25 cellular contexts compared by ENCODE assay signal in genomic region chr3:141915016-141915415, GRCh38. TPM values are rescaled to one million over a fixed set of nuclear protein-coding genes. Genes with fewer than 3 reads are reported as not detected.
DNase-seq lines count a peak whose midpoint lies in the region; ATAC-seq, FAIRE-seq and TF ChIP-seq lines count a peak whose summit lies in the region.
"Had no signal": no experiment of that assay in that cellular context is flagged by ENCODE, and none has a peak within 500 bp of the region (broad histone marks: within the 10 kb centered on the region; RNA-seq: fewer than 3 reads in every experiment).

No MANE protein-coding gene starts in this region.

- no peak for TF ChIP-seq POLR2A in gastroesophageal sphincter (IDR thresholded peaks at IDR 0.05)

- DNase-seq in AG08395 (ENCODE audit: low spot score) (peak; percentile 3), astrocyte (ENCODE audit: low read depth) (peak; percentile 42), foreskin melanocyte (peak; percentile 92), HFFc6 (no peak)
- no peak for DNase-seq in activated CD4-positive, alpha-beta T cell treated with anti-CD3 and anti-CD28 coated beads, Interleukin-2, amount 10 ng/mL, durations not matched to agents 24 days and 14 days
- no peak for DNase-seq in CD8-positive, alpha-beta T cell
- DNase-seq: 8988T; BE2C; CD4-positive, CD25-positive, alpha-beta regulatory T cell; EL; Kasumi-1; MG63; NCI-H1092; NCI-H1436 treated with DMSO at 0.1 percent for 48 hours; NCI-H2029; NCI-H2171 treated with DMSO at 0.1 percent for 48 hours; NCI-H446 treated with DMSO at 0.1 percent for 48 hours; NCI-H69; Peyer's patch had no signal

- POLR2A ChIA-PET in CD8-positive, alpha-beta T cell (lab: Charles Lee) = no interaction called here

- ATAC-seq in gastroesophageal sphincter = no peak
- ATAC-seq in CD8-positive, alpha-beta T cell = no peak
- ATAC-seq: Right ventricle myocardium inferior had no signal

- H3K4me3 ChIP-seq in HUES64 (ENCODE audit: low read length) = no peak overlapping the region
- no peak overlapping the region for H3K4me3 ChIP-seq in astrocyte (ENCODE audit: insufficient read depth, low read depth, low read length)
- no peak overlapping the region for H3K4me3 ChIP-seq in gastroesophageal sphincter
- no peak overlapping the region for H3K4me3 ChIP-seq in CD8-positive, alpha-beta T cell (ENCODE audit: low read depth, low read length)
- H3K4me3 ChIP-seq: MG63, Peyer's patch had no signal

- no peak for FAIRE-seq in astrocyte (lab: Jason Lieb, UNC)
- FAIRE-seq: GM12892, GM18507 had no signal

- 0 out of 2 replicates have a peak overlapping the region, but pooled peaks have one; percentile 29 for H3K27ac ChIP-seq in HUES64 (ENCODE audit: low read depth, low read length)
- no peak overlapping the region for H3K27ac ChIP-seq in astrocyte (ENCODE audit: low read depth, low read length)
- H3K27ac ChIP-seq in gastroesophageal sphincter = no peak overlapping the region
- no peak overlapping the region for H3K27ac ChIP-seq in CD8-positive, alpha-beta T cell (ENCODE audit: low read depth, low read length)
- H3K27ac ChIP-seq: Peyer's patch had no signal

- H3K9me3 Mint-ChIP-seq in astrocyte (ENCODE audit: unreplicated experiment) = no peaks in the 10 kb centered on the region
- peaks cover 6% of the 10 kb centered on the region for H3K9me3 Mint-ChIP-seq in HFFc6
- H3K9me3 Mint-ChIP-seq in activated CD4-positive, alpha-beta T cell treated with anti-CD3 and anti-CD28 coated beads, Interleukin-2, amount 10 ng/mL, durations not matched to agents 24 days and 14 days = peaks cover 6% of the 10 kb centered on the region
- peaks cover 3% of the 10 kb centered on the region for H3K9me3 Mint-ChIP-seq in CD8-positive, alpha-beta T cell

- H4K20me1 ChIP-seq in astrocyte (ENCODE audit: insufficient read depth, low read length) = peaks cover 3% of the 10 kb centered on the region

- H3K9me3 ChIP-seq in HUES64 (ENCODE audit: insufficient read depth, low read depth, low read length) (peaks cover 8% of the 10 kb centered on the region; the same call in 1 of the 2 replicates), astrocyte (ENCODE audit: insufficient read depth, low read depth, low read length) (no peaks in the 10 kb centered on the region), gastroesophageal sphincter (no peaks in the 10 kb centered on the region)
- H3K9me3 ChIP-seq in CD8-positive, alpha-beta T cell (ENCODE audit: low read length) = no peaks in the 10 kb centered on the region
- H3K9me3 ChIP-seq: BE2C, Peyer's patch had no signal

- H3K9ac ChIP-seq in HUES64 (ENCODE audit: low read depth, low read length) (no peak overlapping the region), astrocyte (ENCODE audit: low read length) (no peak overlapping the region)

- no peaks in the 10 kb centered on the region for H3K27me3 Mint-ChIP-seq in astrocyte (ENCODE audit: low read depth, unreplicated experiment)
- H3K27me3 Mint-ChIP-seq in HFFc6 (ENCODE audit: insufficient read depth) = no peaks in the 10 kb centered on the region; the same call in none of the 2 replicates
- no peaks in the 10 kb centered on the region for H3K27me3 Mint-ChIP-seq in activated CD4-positive, alpha-beta T cell treated with anti-CD3 and anti-CD28 coated beads, Interleukin-2, amount 10 ng/mL, durations not matched to agents 24 days and 14 days
- no peaks in the 10 kb centered on the region for H3K27me3 Mint-ChIP-seq in CD8-positive, alpha-beta T cell (ENCODE audit: low read depth)
- H3K27me3 Mint-ChIP-seq: CD4-positive, CD25-positive, alpha-beta regulatory T cell; IgD-negative memory B cell had no signal

- TF ChIP-seq CTCF in astrocyte (IDR thresholded peaks at IDR 0.05; ENCODE audit: insufficient read depth, low read depth, low read length) (no peak), HFFc6 (IDR thresholded peaks at IDR 0.05) (no peak), gastroesophageal sphincter (IDR thresholded peaks at IDR 0.05) (no peak)
- TF ChIP-seq CTCF in CD8-positive, alpha-beta T cell (IDR thresholded peaks at IDR 0.05) = no peak

- intact Hi-C loops in activated CD4-positive, alpha-beta T cell treated with anti-CD3 and anti-CD28 coated beads, Interleukin-2, amount 10 ng/mL, durations not matched to agents 24 days and 14 days (cut with micrococcal nuclease) = loop anchor here (10.0 kb wide), 1 partner anchor 340 kb away; no protein-coding TSS in a partner anchor
- intact Hi-C loops in CD8-positive, alpha-beta T cell (cut with DNase I, micrococcal nuclease) = no loop called here

- H2AFZ ChIP-seq in astrocyte (ENCODE audit: low read depth, low read length) = no peak overlapping the region

- H3K36me3 Mint-ChIP-seq in astrocyte (ENCODE audit: low read depth, unreplicated experiment) = peaks cover 14% of the 10 kb centered on the region
- H3K36me3 Mint-ChIP-seq in HFFc6 (ENCODE audit: low read depth) = peaks cover 33% of the 10 kb centered on the region
- peaks cover 55% of the 10 kb centered on the region for H3K36me3 Mint-ChIP-seq in activated CD4-positive, alpha-beta T cell treated with anti-CD3 and anti-CD28 coated beads, Interleukin-2, amount 10 ng/mL, durations not matched to agents 24 days and 14 days (ENCODE audit: low read depth)
- H3K36me3 Mint-ChIP-seq in CD8-positive, alpha-beta T cell = peaks cover 47% of the 10 kb centered on the region

- H3K4me3 Mint-ChIP-seq in astrocyte (ENCODE audit: unreplicated experiment) = no peak overlapping the region
- no peak overlapping the region for H3K4me3 Mint-ChIP-seq in HFFc6
- H3K4me3 Mint-ChIP-seq in activated CD4-positive, alpha-beta T cell treated with anti-CD3 and anti-CD28 coated beads, Interleukin-2, amount 10 ng/mL, durations not matched to agents 24 days and 14 days = no peak overlapping the region
- H3K4me3 Mint-ChIP-seq in CD8-positive, alpha-beta T cell = no peak overlapping the region
- H3K4me3 Mint-ChIP-seq: CD4-positive, CD25-positive, alpha-beta regulatory T cell; IgD-negative memory B cell had no signal

- H3K27me3 ChIP-seq in HUES64 (ENCODE audit: insufficient read depth, low read length) (no peaks in the 10 kb centered on the region), astrocyte (ENCODE audit: insufficient read depth, low read length) (no peaks in the 10 kb centered on the region), gastroesophageal sphincter (no peaks in the 10 kb centered on the region)
- H3K27me3 ChIP-seq in CD8-positive, alpha-beta T cell (ENCODE audit: insufficient read depth, low read length) = no peaks in the 10 kb centered on the region
- H3K27me3 ChIP-seq: BE2C, MG63, Peyer's patch had no signal

- no peak overlapping the region for H3K4me2 ChIP-seq in astrocyte (ENCODE audit: low read length)

- H3K27ac Mint-ChIP-seq in astrocyte (ENCODE audit: unreplicated experiment) (peak overlapping the region; percentile 77), HFFc6 (no peak overlapping the region)
- H3K27ac Mint-ChIP-seq in activated CD4-positive, alpha-beta T cell treated with anti-CD3 and anti-CD28 coated beads, Interleukin-2, amount 10 ng/mL, durations not matched to agents 24 days and 14 days = no peak overlapping the region
- H3K27ac Mint-ChIP-seq in CD8-positive, alpha-beta T cell = no peak overlapping the region
- H3K27ac Mint-ChIP-seq: CD4-positive, CD25-positive, alpha-beta regulatory T cell had no signal

- 93% methylated on average over 5 of the region's 5 CpGs for WGBS in HUES64
- WGBS in gastroesophageal sphincter (ENCODE audit: low coverage in 1 of 2), 2 donors = 91 to 97% methylated on average over 4 to 5 of the region's 5 CpGs

- peaks cover 95% of the 10 kb centered on the region for H3K36me3 ChIP-seq in HUES64 (ENCODE audit: insufficient read depth, low read length)
- peaks cover 15% of the 10 kb centered on the region for H3K36me3 ChIP-seq in astrocyte (ENCODE audit: insufficient read depth, low read length)
- peaks cover 0 to 67% of the 10 kb centered on the region in 2 donors for H3K36me3 ChIP-seq in gastroesophageal sphincter
- H3K36me3 ChIP-seq in CD8-positive, alpha-beta T cell (ENCODE audit: insufficient read depth, low read length) = no peaks in the 10 kb centered on the region

- H3K4me1 ChIP-seq in HUES64 (ENCODE audit: insufficient read depth, low read length) = peaks cover 9% of the 10 kb centered on the region; the same call in 1 of the 2 replicates
- H3K4me1 ChIP-seq in astrocyte (ENCODE audit: insufficient read depth, low read length) = no peaks in the 10 kb centered on the region
- H3K4me1 ChIP-seq in gastroesophageal sphincter = no peaks in the 10 kb centered on the region
- H3K4me1 ChIP-seq in CD8-positive, alpha-beta T cell (ENCODE audit: insufficient read depth, low read length) = no peaks in the 10 kb centered on the region
- H3K4me1 ChIP-seq: BE2C, Peyer's patch had no signal

- CTCF ChIA-PET in CD8-positive, alpha-beta T cell (lab: Charles Lee) = interaction anchor here (1.0 to 3.0 kb wide), 4 partner anchors 9 to 338 kb away, joined by 3 to 30 read pairs (median 13); partner anchors contain the start of gene RNF7

- H3K4me1 Mint-ChIP-seq in astrocyte (ENCODE audit: low read depth, unreplicated experiment) = peaks cover 5% of the 10 kb centered on the region
- peaks cover 18% of the 10 kb centered on the region for H3K4me1 Mint-ChIP-seq in HFFc6 (ENCODE audit: low read depth)
- H3K4me1 Mint-ChIP-seq in activated CD4-positive, alpha-beta T cell treated with anti-CD3 and anti-CD28 coated beads, Interleukin-2, amount 10 ng/mL, durations not matched to agents 24 days and 14 days = peaks cover 6% of the 10 kb centered on the region
- no peaks in the 10 kb centered on the region for H3K4me1 Mint-ChIP-seq in CD8-positive, alpha-beta T cell (ENCODE audit: low read depth)

- no peaks in the 10 kb centered on the region for H3K79me2 ChIP-seq in astrocyte (ENCODE audit: insufficient read depth, low read length)

- TF ChIP-seq EP300 in gastroesophageal sphincter (IDR thresholded peaks at IDR 0.05) = no peak

RNA-seq across cellular contexts. Expression of gene ATP1B3, which starts 38.6 kb away (rescaled TPM):
- 128 TPM for polyA plus RNA-seq in HUES64 (2013, experiment 1 of 2)
- polyA plus RNA-seq in HUES64 (2013, experiment 2 of 2) = 142 TPM
- total RNA-seq in astrocyte = 222 and 248 TPM in 2 replicates
- 100 to 1,000 TPM; 219 to 273 (median 247) TPM for total RNA-seq in HFFc6 (2021; fragmentation: NEBNext Ultra II Directional; extraction: Animal tissue kit (Norgen Biotek cat#: 25700))
- total RNA-seq in activated CD4-positive, alpha-beta T cell treated with anti-CD3 and anti-CD28 coated beads, Interleukin-2, amount 10 ng/mL, durations not matched to agents 24 days and 14 days = 223 and 224 TPM in 2 replicates
- 10 to 100 TPM; 25.1 to 94.5 (median 57.3) TPM for total RNA-seq in gastroesophageal sphincter
- total RNA-seq in CD8-positive, alpha-beta T cell = 10 to 100 TPM; 64.5 to 69.5 TPM

Comparison
In these comparisons a context has a peak if more than half of its experiments do, and no peak if none do; other contexts are left out.
1. DNase-seq: peak in AG08395 (single experiment), astrocyte (single experiment) and foreskin melanocyte (single experiment); none in HFFc6 (single experiment), activated CD4-positive, alpha-beta T cell treated with anti-CD3 and anti-CD28 coated beads, Interleukin-2, amount 10 ng/mL, durations not matched to agents 24 days and 14 days (single experiment) and CD8-positive, alpha-beta T cell (0 of 7).